8 cellular contexts compared by ENCODE assay signal in genomic region chr1:155226910-155227260, GRCh38.
DNase-seq lines count a peak whose midpoint lies in the region; ATAC-seq and TF ChIP-seq lines count a peak whose summit lies in the region.

No MANE protein-coding gene starts in this region.

- H3K4me2 ChIP-seq in DND-41 (ENCODE audit: insufficient read depth, low read length): peak overlapping the region; percentile 85

- peak overlapping the region; percentile 64 for H2AFZ ChIP-seq in DND-41 (ENCODE audit: low read depth, low read length)

- H3K4me1 ChIP-seq in DND-41 (ENCODE audit: insufficient read depth, low read length): peaks cover 25% of the 10 kb centered on the region

- H4K20me1 ChIP-seq in DND-41 (ENCODE audit: insufficient read depth, low read length): no peaks in the 10 kb centered on the region; the same call in 1 of the 2 replicates

- peaks cover 19% of the 10 kb centered on the region for H3K36me3 ChIP-seq in DND-41 (ENCODE audit: insufficient read depth, low read length)

- H3K4me3 ChIP-seq in DND-41 (ENCODE audit: low read depth in 1 of 2, low read length in 2 of 2): peak overlapping the region; percentile 61 to 78
- H3K4me3 ChIP-seq in HL-60 (replicated peaks; ENCODE audit: insufficient read depth, low read length): peak overlapping the region; percentile 58

- no peaks in the 10 kb centered on the region for H3K9me3 ChIP-seq in DND-41 (ENCODE audit: insufficient read depth, low read length, severe bottlenecking)

- peaks cover 35% of the 10 kb centered on the region for H3K79me2 ChIP-seq in DND-41 (ENCODE audit: insufficient read depth, low read length)

- peak overlapping the region; percentile 84 for H3K9ac ChIP-seq in DND-41 (ENCODE audit: low read depth, low read length)

- H3K27me3 ChIP-seq in DND-41 (ENCODE audit: insufficient read depth, low read length, poor library complexity): no peaks in the 10 kb centered on the region
- no peaks in the 10 kb centered on the region for H3K27me3 ChIP-seq in HL-60 (ENCODE audit: insufficient read depth, poor library complexity, severe bottlenecking)

- TF ChIP-seq CTCF in DND-41 (IDR thresholded peaks at IDR 0.05; ENCODE audit: borderline replicate concordance, extremely low read depth, low read length, poor library complexity, severe bottlenecking) (no peak), HL-60 (IDR thresholded peaks at IDR 0.05; ENCODE audit: insufficient read depth, low read length) (no peak)

- DNase-seq in DND-41 (no peak), HL-60 (ENCODE audit: low read depth in 1 of 2, low spot score in 1 of 2) (peak in 1 of 2 experiments; percentile 58), SHP77 (lab: John Stamatoyannopoulos, UW) (peak; percentile 74 to 82), caudate nucleus (lab: John Stamatoyannopoulos, UW) (peak in 27 of 61 donors; percentile 22 to 70 (median 54)), kidney tubule cell (ENCODE audit: low spot score) (peak; percentile 55)
- DNase-seq in stimulated activated CD4-positive, alpha-beta T cell treated with anti-CD3 and anti-CD28 coated beads, TNF-alpha, amount 100 ng/mL, for 24 hours (ENCODE audit: low read depth in 3 of 3): peak in 2 of 3 experiments; percentile 20 to 50

- H3K27ac ChIP-seq in DND-41 (ENCODE audit: low read length): peak overlapping the region; percentile 97
- peak overlapping the region; percentile 93 for H3K27ac ChIP-seq in HL-60 (replicated peaks)
- peak overlapping the region; percentile 79 for H3K27ac ChIP-seq in caudate nucleus (ENCODE audit: low read depth, low read length)

- ATAC-seq in DND-41 (ENCODE audit: insufficient read depth, low read depth): peak; percentile 38
- no peak for ATAC-seq in GM21619 (IDR thresholded peaks at IDR 0.05; ENCODE audit: unreplicated experiment)
- ATAC-seq in GM18868 (IDR thresholded peaks at IDR 0.05; ENCODE audit: unreplicated experiment): no peak
